10 cellular contexts compared by ENCODE assay signal in the genomic region with DNA sequence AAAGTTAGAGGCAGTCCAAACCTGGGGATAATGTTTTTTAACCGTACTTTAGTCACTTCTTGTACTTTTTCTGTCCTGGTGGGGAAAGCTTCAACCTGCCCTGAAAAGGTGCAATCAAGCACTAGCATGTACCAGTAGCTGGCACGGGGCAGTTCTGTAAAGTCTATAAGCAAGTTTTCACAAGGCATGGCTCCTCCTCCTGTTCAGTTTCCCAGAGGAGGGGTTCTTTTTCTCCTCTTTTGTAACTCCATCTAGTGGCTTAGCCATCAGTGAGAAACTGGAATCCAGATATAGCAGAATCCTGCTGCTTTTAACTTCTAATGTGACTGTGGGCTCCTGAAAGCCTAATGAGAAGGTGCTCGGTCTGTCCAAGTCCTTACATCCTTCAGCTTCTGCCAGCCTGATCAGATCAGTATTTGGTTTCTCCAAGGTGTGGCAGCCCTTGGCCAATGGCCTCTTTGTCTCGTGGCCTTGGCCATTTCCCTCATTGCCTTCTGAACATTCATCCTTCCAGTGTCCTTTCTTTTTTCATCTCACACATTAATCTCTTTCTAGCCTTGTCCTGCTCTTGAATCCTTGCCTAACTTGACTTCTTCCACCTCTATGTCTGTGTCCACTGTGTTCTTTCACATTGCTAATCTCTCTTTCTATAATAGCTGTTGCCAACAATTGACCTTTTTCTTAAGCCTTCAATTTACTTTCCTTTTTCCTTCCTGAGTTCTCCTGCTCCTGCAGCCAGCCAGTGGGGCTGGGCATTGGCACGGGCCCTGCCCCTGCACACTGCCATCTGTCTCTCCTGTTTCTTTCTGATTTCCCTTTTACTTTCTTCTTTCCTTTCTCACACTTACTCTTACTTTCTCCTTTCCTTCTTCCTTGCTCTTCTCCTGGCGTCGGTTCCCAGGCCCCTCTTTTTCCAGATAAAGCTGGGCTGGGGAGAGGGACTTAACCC.
DNase-seq lines count a peak whose midpoint lies in the region; ATAC-seq and FAIRE-seq lines count a peak whose summit lies in the region.
"Had no signal": no experiment of that assay in that cellular context is flagged by ENCODE, and none has a peak within 500 bp of the region (broad histone marks: within the 10 kb centered on the region; RNA-seq: fewer than 3 reads in every experiment).

No MANE protein-coding gene starts in this region.

- no peaks in the 10 kb centered on the region for H3K9me3 ChIP-seq in skeletal muscle satellite cell (replicated peaks; ENCODE audit: low read length)

- no peak for FAIRE-seq in HTR-8/SVneo (lab: Jason Lieb, UNC)

- ATAC-seq in GM18907 (IDR thresholded peaks at IDR 0.05; ENCODE audit: unreplicated experiment): peak; percentile 17
- ATAC-seq in GM18519 (IDR thresholded peaks at IDR 0.05; ENCODE audit: low FRiP score, unreplicated experiment): no peak
- ATAC-seq in HG03045 (IDR thresholded peaks at IDR 0.05; ENCODE audit: unreplicated experiment): no peak

- H3K36me3 ChIP-seq in skeletal muscle satellite cell (ENCODE audit: insufficient read depth, low read length): no peaks in the 10 kb centered on the region

- H3K4me3 ChIP-seq in skeletal muscle satellite cell (ENCODE audit: low read length): peak overlapping the region; percentile 66

- H3K4me1 ChIP-seq in skeletal muscle satellite cell (ENCODE audit: control insufficient read depth, insufficient read depth, low read length): peaks cover 19% of the 10 kb centered on the region

- no peak overlapping the region for H3K9ac ChIP-seq in skeletal muscle satellite cell (ENCODE audit: low read depth, low read length)

- H3K27me3 ChIP-seq in skeletal muscle satellite cell (ENCODE audit: control insufficient read depth, insufficient read depth, low read length): no peaks in the 10 kb centered on the region

- DNase-seq in SK-MEL-5 (ENCODE audit: low read depth, low spot score): peak; percentile 38
- DNase-seq in fibroblast of peridontal ligament (ENCODE audit: extremely low read depth): peak; percentile 51
- no peak for DNase-seq in inferior parietal cortex (ENCODE audit: extremely low spot score)
- DNase-seq in HTR-8/SVneo (ENCODE audit: insufficient read length, low spot score): no peak
- DNase-seq: effector memory CD4-positive, alpha-beta T cell; midbrain had no signal

- peak overlapping the region; percentile 86 for H3K4me2 ChIP-seq in skeletal muscle satellite cell (ENCODE audit: low read length)

- in situ Hi-C loops in SK-MEL-5 (cut with HindIII; ENCODE audit: low pct_unique_long_range_greater_than_20kb, low sequenced_read_pairs): no loop called here

Comparison
In these comparisons a context has a peak if more than half of its experiments do, and no peak if none do; other contexts are left out.
1. DNase-seq: peak in SK-MEL-5 (single experiment) and fibroblast of peridontal ligament (single experiment); none in inferior parietal cortex (single experiment) and HTR-8/SVneo (single experiment).